Comparison of ENCODE assay signal across 8 cellular contexts in the genomic region with DNA sequence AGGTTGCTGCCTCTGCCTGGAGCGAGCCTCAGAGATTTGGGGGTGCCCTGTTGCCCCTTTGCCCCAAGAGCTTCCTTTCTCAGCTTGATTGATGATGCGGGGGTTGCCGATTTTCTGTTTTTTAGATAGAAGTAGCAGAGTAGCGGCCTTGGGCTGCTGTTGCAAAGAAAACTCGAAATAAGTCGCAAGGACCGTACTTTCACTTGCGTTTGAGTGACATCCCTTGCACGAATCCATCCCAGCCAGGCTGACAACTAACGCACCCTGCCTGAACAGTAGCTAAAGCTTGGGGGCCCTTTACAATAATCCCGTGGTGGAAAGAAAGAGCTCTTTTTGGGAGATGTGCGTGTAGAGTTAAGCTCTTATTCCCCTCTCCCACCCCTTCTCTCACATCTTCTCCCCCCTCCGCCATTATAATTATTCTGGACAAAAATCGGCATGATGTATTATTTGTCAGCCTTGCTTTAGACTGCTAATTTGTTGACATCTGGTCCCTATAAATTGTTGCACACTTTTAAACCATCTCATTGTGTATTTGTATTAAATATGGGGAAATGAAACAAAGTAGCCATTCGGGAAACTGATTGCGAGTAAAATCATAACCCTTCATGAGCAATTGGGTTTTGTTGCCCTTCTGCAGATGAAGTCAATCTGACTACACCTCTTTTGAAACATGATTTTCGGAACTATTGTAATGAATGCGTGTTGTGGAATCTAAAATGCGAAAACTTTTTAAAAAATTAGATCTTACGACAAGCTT. TPM values are rescaled to one million over a fixed set of nuclear protein-coding genes. Genes with fewer than 3 reads are reported as not detected.
DNase-seq lines count a peak whose midpoint lies in the region; ATAC-seq and TF ChIP-seq lines count a peak whose summit lies in the region.

No MANE protein-coding gene starts in this region.

- no peak for TF ChIP-seq RAD21 in liver (IDR thresholded peaks at IDR 0.05)

- H3K4me1 Mint-ChIP-seq in T-cell, result peaks cover 49 to 56% (median 55%) of the 10 kb centered on the region in 3 donors

- peaks cover 4% of the 10 kb centered on the region for H3K36me3 Mint-ChIP-seq in T-cell

- H3K27ac Mint-ChIP-seq in T-cell, result peak overlapping the region; percentile 95 to 96

- peaks cover 10 to 32% (median 22%) of the 10 kb centered on the region in 4 donors for H3K4me1 ChIP-seq in liver (ENCODE audit: control insufficient read depth in 4 of 4, insufficient read depth in 4 of 4, low read length in 3 of 4)

- no peaks in the 10 kb centered on the region for H3K27me3 ChIP-seq in liver (ENCODE audit: control insufficient read depth in 4 of 4, insufficient read depth in 4 of 4, low read length in 3 of 4)

- ATAC-seq in GM19023 (IDR thresholded peaks at IDR 0.05; ENCODE audit: unreplicated experiment) (peak; percentile 24), HG03159 (IDR thresholded peaks at IDR 0.05; ENCODE audit: unreplicated experiment) (peak; percentile 23), T-cell (replicated peaks in 1 of 4) (peak; percentile 41 to 53 (median 50))

- no peak for TF ChIP-seq CTCF in cardiac fibroblast (IDR thresholded peaks at IDR 0.05; ENCODE audit: low read depth, low read length)
- no peak for TF ChIP-seq CTCF in liver (IDR thresholded peaks at IDR 0.05; ENCODE audit: low read depth, low read length, missing input control)

- H3K4me3 ChIP-seq in cardiac fibroblast (replicated peaks in 1 of 2; ENCODE audit: low read depth in 2 of 2, low read length in 2 of 2) (peak overlapping the region; percentile 82 to 84), liver (ENCODE audit: low read depth in 1 of 3, low read length in 3 of 3) (peak overlapping the region; percentile 84 to 98 (median 97))

- CTCF ChIA-PET in T-cell (lab: Charles Lee), result interaction anchor here in 1 of 2 donors (1.0 to 1.4 kb wide), 9 partner anchors 22 to 52 kb away, joined by 3 to 7 read pairs (median 5); no protein-coding TSS in a partner anchor

- H3K9ac ChIP-seq in liver (ENCODE audit: low read depth in 1 of 2, low read length in 2 of 2), result peak overlapping the region; percentile 70 to 86

- no peaks in the 10 kb centered on the region for H3K9me3 Mint-ChIP-seq in T-cell

- peak overlapping the region; percentile 76 to 88 for H3K27ac ChIP-seq in liver (ENCODE audit: low read depth in 1 of 2, low read length in 2 of 2)

- peak overlapping the region; percentile 93 to 99 (median 96) for H3K4me3 Mint-ChIP-seq in T-cell

- DNase-seq in AG20443 (ENCODE audit: low spot score), result peak; percentile 21
- DNase-seq in T-cell, result peak in 31 of 34 experiments; percentile 4 to 49 (median 25)
- peak; percentile 25 to 27 for DNase-seq in cardiac fibroblast (ENCODE audit: low read depth in 2 of 2)
- DNase-seq in stimulated activated CD4-positive, alpha-beta T cell treated with anti-CD3 and anti-CD28 coated beads, Interleukin-4, amount 100 ng/mL, for 48 hours (ENCODE audit: low read depth in 2 of 2), result peak; percentile 4 to 14
- no peak for DNase-seq in NCI-H1105 (lab: John Stamatoyannopoulos, UW)

- 7% methylated on average over 20 of the region's 20 CpGs for WGBS in liver

- no peaks in the 10 kb centered on the region for H3K9me3 ChIP-seq in liver (ENCODE audit: control insufficient read depth in 4 of 4, low read length in 3 of 4)

- no peaks in the 10 kb centered on the region for H3K36me3 ChIP-seq in liver (ENCODE audit: control insufficient read depth in 4 of 4, insufficient read depth in 3 of 4, low read depth in 1 of 4, low read length in 3 of 4)

- H3K27me3 Mint-ChIP-seq in T-cell, result no peaks in the 10 kb centered on the region

- POLR2A ChIA-PET in T-cell (lab: Charles Lee), result interaction anchor here in 1 of 2 donors (0.5 to 1.0 kb wide), 3 partner anchors 19 to 532 kb away, joined by 3 to 5 read pairs (median 3); no protein-coding TSS in a partner anchor

TF ChIP-seq in liver, 16 proteins besides CTCF, POLR2A, EP300 and RAD21:
- TF ChIP-seq, protein P1, sequence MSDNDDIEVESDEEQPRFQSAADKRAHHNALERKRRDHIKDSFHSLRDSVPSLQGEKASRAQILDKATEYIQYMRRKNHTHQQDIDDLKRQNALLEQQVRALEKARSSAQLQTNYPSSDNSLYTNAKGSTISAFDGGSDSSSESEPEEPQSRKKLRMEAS (IDR thresholded peaks at IDR 0.05), result no peak
- TF ChIP-seq TAF1 (conservative IDR thresholded peaks at IDR 0.05) (no peak), JUND (IDR thresholded peaks at IDR 0.05) (no peak), SP1 (IDR thresholded peaks at IDR 0.05) (no peak), YY1 (IDR thresholded peaks at IDR 0.05) (no peak), NR2F2 (IDR thresholded peaks at IDR 0.05) (no peak), FOXA1 (IDR thresholded peaks at IDR 0.05) (no peak), FOXA2 (IDR thresholded peaks at IDR 0.05) (no peak), RXRA (IDR thresholded peaks at IDR 0.05) (no peak), HNF4A (conservative IDR thresholded peaks at IDR 0.05) (no peak), HNF4G (IDR thresholded peaks at IDR 0.05) (no peak), GABPA (IDR thresholded peaks at IDR 0.05 in 1 of 2, conservative IDR thresholded peaks at IDR 0.05 in 1 of 2) (no peak), EGR1 (IDR thresholded peaks at IDR 0.05; ENCODE audit: low read depth in 2 of 2) (no peak)
- TF ChIP-seq, protein P2, sequence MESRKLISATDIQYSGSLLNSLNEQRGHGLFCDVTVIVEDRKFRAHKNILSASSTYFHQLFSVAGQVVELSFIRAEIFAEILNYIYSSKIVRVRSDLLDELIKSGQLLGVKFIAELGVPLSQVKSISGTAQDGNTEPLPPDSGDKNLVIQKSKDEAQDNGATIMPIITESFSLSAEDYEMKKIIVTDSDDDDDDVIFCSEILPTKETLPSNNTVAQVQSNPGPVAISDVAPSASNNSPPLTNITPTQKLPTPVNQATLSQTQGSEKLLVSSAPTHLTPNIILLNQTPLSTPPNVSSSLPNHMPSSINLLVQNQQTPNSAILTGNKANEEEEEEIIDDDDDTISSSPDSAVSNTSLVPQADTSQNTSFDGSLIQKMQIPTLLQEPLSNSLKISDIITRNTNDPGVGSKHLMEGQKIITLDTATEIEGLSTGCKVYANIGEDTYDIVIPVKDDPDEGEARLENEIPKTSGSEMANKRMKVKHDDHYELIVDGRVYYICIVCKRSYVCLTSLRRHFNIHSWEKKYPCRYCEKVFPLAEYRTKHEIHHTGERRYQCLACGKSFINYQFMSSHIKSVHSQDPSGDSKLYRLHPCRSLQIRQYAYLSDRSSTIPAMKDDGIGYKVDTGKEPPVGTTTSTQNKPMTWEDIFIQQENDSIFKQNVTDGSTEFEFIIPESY (IDR thresholded peaks at IDR 0.05), result no peak
- TF ChIP-seq, protein P3, sequence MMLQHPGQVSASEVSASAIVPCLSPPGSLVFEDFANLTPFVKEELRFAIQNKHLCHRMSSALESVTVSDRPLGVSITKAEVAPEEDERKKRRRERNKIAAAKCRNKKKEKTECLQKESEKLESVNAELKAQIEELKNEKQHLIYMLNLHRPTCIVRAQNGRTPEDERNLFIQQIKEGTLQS (IDR thresholded peaks at IDR 0.05), result no peak
- TF ChIP-seq, protein P4, sequence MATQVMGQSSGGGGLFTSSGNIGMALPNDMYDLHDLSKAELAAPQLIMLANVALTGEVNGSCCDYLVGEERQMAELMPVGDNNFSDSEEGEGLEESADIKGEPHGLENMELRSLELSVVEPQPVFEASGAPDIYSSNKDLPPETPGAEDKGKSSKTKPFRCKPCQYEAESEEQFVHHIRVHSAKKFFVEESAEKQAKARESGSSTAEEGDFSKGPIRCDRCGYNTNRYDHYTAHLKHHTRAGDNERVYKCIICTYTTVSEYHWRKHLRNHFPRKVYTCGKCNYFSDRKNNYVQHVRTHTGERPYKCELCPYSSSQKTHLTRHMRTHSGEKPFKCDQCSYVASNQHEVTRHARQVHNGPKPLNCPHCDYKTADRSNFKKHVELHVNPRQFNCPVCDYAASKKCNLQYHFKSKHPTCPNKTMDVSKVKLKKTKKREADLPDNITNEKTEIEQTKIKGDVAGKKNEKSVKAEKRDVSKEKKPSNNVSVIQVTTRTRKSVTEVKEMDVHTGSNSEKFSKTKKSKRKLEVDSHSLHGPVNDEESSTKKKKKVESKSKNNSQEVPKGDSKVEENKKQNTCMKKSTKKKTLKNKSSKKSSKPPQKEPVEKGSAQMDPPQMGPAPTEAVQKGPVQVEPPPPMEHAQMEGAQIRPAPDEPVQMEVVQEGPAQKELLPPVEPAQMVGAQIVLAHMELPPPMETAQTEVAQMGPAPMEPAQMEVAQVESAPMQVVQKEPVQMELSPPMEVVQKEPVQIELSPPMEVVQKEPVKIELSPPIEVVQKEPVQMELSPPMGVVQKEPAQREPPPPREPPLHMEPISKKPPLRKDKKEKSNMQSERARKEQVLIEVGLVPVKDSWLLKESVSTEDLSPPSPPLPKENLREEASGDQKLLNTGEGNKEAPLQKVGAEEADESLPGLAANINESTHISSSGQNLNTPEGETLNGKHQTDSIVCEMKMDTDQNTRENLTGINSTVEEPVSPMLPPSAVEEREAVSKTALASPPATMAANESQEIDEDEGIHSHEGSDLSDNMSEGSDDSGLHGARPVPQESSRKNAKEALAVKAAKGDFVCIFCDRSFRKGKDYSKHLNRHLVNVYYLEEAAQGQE (IDR thresholded peaks at IDR 0.05), result no peak

RNA-seq across cellular contexts. Expression of a gene that starts 0.9 kb away (rescaled TPM):
- total RNA-seq in T-cell (100 to 1,000 TPM in 3 of 5 donors, 10 to 100 TPM in 2; 80.4 to 122 (median 104) TPM), liver (10 to 100 TPM; 40.8 to 43.3 TPM)
- 10 to 100 TPM; 28.2 to 46.1 TPM for polyA plus RNA-seq in liver

RNA-seq across cellular contexts. Expression of a gene that starts 52.4 kb away (rescaled TPM):
- total RNA-seq in T-cell, result 100 to 1,000 TPM in 3 of 5 donors, 10 to 100 TPM in 2; 96.1 to 135 (median 127) TPM
- 10 to 100 TPM; 20.9 to 53.6 TPM for total RNA-seq in liver
- polyA plus RNA-seq in liver, result 10 to 100 TPM; 11.5 to 12.9 TPM
